In genomic region chr5:110064593-110065268, GRCh38 we compare ENCODE assay signal across 26 cellular contexts.
"Had no signal": no experiment of that assay in that cellular context is flagged by ENCODE, and none has a peak within 500 bp of the region (broad histone marks: within the 10 kb centered on the region; RNA-seq: fewer than 3 reads in every experiment).

No MANE protein-coding gene starts in this region.

- H3K4me1 ChIP-seq: body of pancreas, pancreas, prostate gland, spleen, uterus had no signal

- H3K27me3 Mint-ChIP-seq: activated naive CD8-positive, alpha-beta T cell; naive thymus-derived CD4-positive, alpha-beta T cell; stimulated activated naive CD8-positive, alpha-beta T cell treated with anti-CD3 and anti-CD28 coated beads, Interleukin-15, Interleukin-2, amounts not matched to agents 100 ng/mL and 50 ng/mL, for 24 hours; T-cell had no signal

- H3K36me3 ChIP-seq: pancreas, prostate gland, spleen, uterus had no signal

- H3K4me1 Mint-ChIP-seq: neural crest cell had no signal

- DNase-seq: activated CD4-positive, alpha-beta T cell treated with anti-CD3 and anti-CD28 coated beads for 4 hours; activated CD4-positive, alpha-beta T cell treated with anti-CD3 and anti-CD28 coated beads, Interleukin-2, amount 50 U/mL, for 48 hours; activated CD8-positive, alpha-beta memory T cell treated with anti-CD3 and anti-CD28 coated beads, Interleukin-2, amount 50 U/mL, for 48 hours; activated effector memory CD4-positive, alpha-beta T cell treated with Interleukin-2 at 50 U/mL for 16 hours; activated naive CD4-positive, alpha-beta T cell treated with Interleukin-2 at 50 U/mL for 16 hours; anterior cingulate cortex; body of pancreas; dermis blood vessel endothelial cell; effector CD4-positive, alpha-beta T cell; islet precursor cell; left ventricle myocardium superior; naive thymus-derived CD4-positive, alpha-beta T cell; nucleus accumbens; pancreas; retina; spleen; substantia nigra; T-cell; uterus had no signal

- H3K9me3 ChIP-seq: body of pancreas, pancreas, prostate gland, uterus had no signal

- H3K27me3 ChIP-seq: body of pancreas, pancreas, spleen, uterus had no signal

- H3K4me3 ChIP-seq: body of pancreas, pancreas, prostate gland, spleen, uterus had no signal

- H3K36me3 Mint-ChIP-seq: activated naive CD8-positive, alpha-beta T cell; T-cell; type B pancreatic cell had no signal

- H3K4me3 Mint-ChIP-seq: activated naive CD8-positive, alpha-beta T cell; naive thymus-derived CD4-positive, alpha-beta T cell; neural crest cell; stimulated activated naive CD8-positive, alpha-beta T cell treated with anti-CD3 and anti-CD28 coated beads, Interleukin-15, Interleukin-2, amounts not matched to agents 100 ng/mL and 50 ng/mL, for 24 hours; T-cell; type B pancreatic cell had no signal

- ATAC-seq: body of pancreas; left ventricle myocardium superior; naive thymus-derived CD4-positive, alpha-beta T cell; pancreas; sciatic nerve had no signal

- H3K27ac Mint-ChIP-seq: activated naive CD8-positive, alpha-beta T cell; stimulated activated naive CD8-positive, alpha-beta T cell treated with anti-CD3 and anti-CD28 coated beads, Interleukin-15, Interleukin-2, amounts not matched to agents 100 ng/mL and 50 ng/mL, for 24 hours; type B pancreatic cell had no signal

- H3K27ac ChIP-seq: body of pancreas, epithelial cell of prostate, pancreas, prostate gland, spleen, uterus had no signal
